In the genomic region with DNA sequence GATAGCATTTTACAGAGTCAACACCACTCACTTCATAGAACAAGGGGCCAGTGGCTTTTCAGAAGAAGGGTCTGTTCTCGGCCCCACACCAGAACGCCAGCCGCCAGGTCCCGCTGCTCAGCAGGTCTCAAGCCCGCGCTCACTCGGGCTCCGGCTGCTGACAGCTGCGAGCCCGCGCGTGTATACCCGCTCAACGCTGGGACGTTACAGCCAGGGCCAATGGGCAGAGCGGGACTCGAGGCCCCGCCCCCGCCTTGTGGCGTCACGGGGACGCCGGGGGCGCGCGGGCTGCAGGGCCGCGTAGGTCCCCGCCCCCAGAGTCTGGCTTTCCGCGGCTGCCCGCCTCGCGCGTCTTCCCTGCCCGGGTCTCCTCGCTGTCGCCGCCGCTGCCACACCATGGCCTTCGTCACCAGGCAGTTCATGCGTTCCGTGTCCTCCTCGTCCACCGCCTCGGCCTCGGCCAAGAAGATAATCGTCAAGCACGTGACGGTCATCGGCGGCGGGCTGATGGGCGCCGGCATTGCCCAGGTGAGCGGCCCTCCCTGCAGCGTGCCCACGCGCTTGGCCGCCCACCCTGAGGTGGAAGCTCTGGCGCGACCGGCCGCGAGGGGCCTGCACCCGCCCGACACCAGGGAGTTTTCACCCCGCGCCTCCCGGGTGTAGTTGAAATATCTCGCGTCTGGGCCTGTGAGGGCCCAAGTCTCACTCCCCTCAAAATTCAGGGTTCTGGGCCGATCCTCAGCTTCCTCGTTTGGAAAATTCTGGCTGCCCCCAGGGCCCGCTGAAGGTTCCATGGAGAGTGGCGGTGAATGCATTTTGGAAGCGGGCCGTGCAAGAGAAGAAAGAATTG, we compare ENCODE assay signal across 7 cellular contexts. TPM values are rescaled to one million over a fixed set of nuclear protein-coding genes. Genes with fewer than 3 reads are reported as not detected.
DNase-seq lines count a peak whose midpoint lies in the region; ATAC-seq and TF ChIP-seq lines count a peak whose summit lies in the region.

A gene (plus strand): TSS at position 353 of the 850 bp plus-strand sequence. CDS start 44 bp downstream, at position 397.

- peak within 1 kb of the TSS; percentile 88 for H3K4me2 ChIP-seq in hepatocyte

- DNase-seq in NCI-H2029 treated with DMSO at 0.1 percent for 48 hours (lab: John Stamatoyannopoulos, UW), result peak; percentile 59
- DNase-seq in T1000 (lab: John Stamatoyannopoulos, UW), result peak; percentile 82
- peak; percentile 98 for DNase-seq in astrocyte of the hippocampus (ENCODE audit: low read depth, low spot score)
- peak; percentile 97 for DNase-seq in hepatocyte (ENCODE audit: low spot score)
- peak; percentile 97 for DNase-seq in retina

- peaks cover 46% of the 10 kb centered on the region for H3K79me2 ChIP-seq in hepatocyte

- H3K4me3 ChIP-seq in hepatocyte, result peak within 1 kb of the TSS; percentile 90

- TF ChIP-seq CTCF in hepatocyte (IDR thresholded peaks at IDR 0.05; ENCODE audit: poor library complexity), result no peak

- peaks cover 42% of the 10 kb centered on the region for H3K4me1 ChIP-seq in hepatocyte (ENCODE audit: insufficient read depth)

- ATAC-seq in GM18511 (IDR thresholded peaks at IDR 0.05; ENCODE audit: unreplicated experiment), result peak; percentile 96
- peak; percentile 98 for ATAC-seq in HG02981 (IDR thresholded peaks at IDR 0.05; ENCODE audit: unreplicated experiment)

- H3K9me2 ChIP-seq in hepatocyte (replicated peaks; ENCODE audit: insufficient read depth), result no peaks in the 10 kb centered on the region

- WGBS in hepatocyte (ENCODE audit: low lambda C conversion rate, missing lambda C conversion rate), result 1% methylated on average over 69 of the region's 78 CpGs

- no peaks in the 10 kb centered on the region for H3K36me3 ChIP-seq in hepatocyte (replicated peaks; ENCODE audit: insufficient read depth, low read depth)

- no peaks in the 10 kb centered on the region for H3K9me3 ChIP-seq in hepatocyte (ENCODE audit: low read depth)

- no peaks in the 10 kb centered on the region for H4K20me1 ChIP-seq in hepatocyte (ENCODE audit: insufficient read depth, poor library complexity, severe bottlenecking)

- no peaks in the 10 kb centered on the region for H3K27me3 ChIP-seq in hepatocyte

- peak within 1 kb of the TSS; percentile 92 for H3K27ac ChIP-seq in hepatocyte

- H2AFZ ChIP-seq in hepatocyte, result peak within 1 kb of the TSS; percentile 90

RNA-seq across cellular contexts. Expression of the gene that starts here (rescaled TPM):
- total RNA-seq in hepatocyte, result 76.7 and 78.1 TPM in 2 replicates
- polyA plus RNA-seq in hepatocyte, result 61.8 and 83.5 TPM in 2 replicates

Comparison
In these comparisons a context has a peak if more than half of its experiments do, and no peak if none do; other contexts are left out.
1. Peak in every context shown above with its lines: DNase-seq, ATAC-seq, H3K4me3 ChIP-seq and H3K27ac ChIP-seq.